ENCODE assay signal across 9 cellular contexts in genomic region chr16:49158029-49158642, GRCh38.
DNase-seq lines count a peak whose midpoint lies in the region; ATAC-seq, FAIRE-seq and TF ChIP-seq lines count a peak whose summit lies in the region.
"Had no signal": no experiment of that assay in that cellular context is flagged by ENCODE, and none has a peak within 500 bp of the region (broad histone marks: within the 10 kb centered on the region; RNA-seq: fewer than 3 reads in every experiment).

No MANE protein-coding gene starts in this region.

- peak in 3 of 4 donors; percentile 58 to 77 (median 64) for ATAC-seq in heart left ventricle
- no peak for ATAC-seq in Right ventricle myocardium inferior
- no peak for ATAC-seq in gastrocnemius medialis
- no peak for ATAC-seq in GM18861 (IDR thresholded peaks at IDR 0.05; ENCODE audit: unreplicated experiment)

- CTCF ChIA-PET in RWPE1 (lab: Yijun Ruan, JAX): interaction anchor here (0.6 kb wide), 1 partner anchor 726 kb away, joined by 5 read pairs; no protein-coding TSS in a partner anchor

- peak in 2 of 5 donors; percentile 21 to 25 for DNase-seq in heart left ventricle
- no peak for DNase-seq in Right ventricle myocardium inferior (ENCODE audit: missing footprints)
- DNase-seq in RWPE1 (ENCODE audit: low spot score): peak; percentile 57
- DNase-seq in fibroblast of peridontal ligament (ENCODE audit: extremely low read depth): peak; percentile 1
- DNase-seq in urothelium cell line (ENCODE audit: low spot score): peak; percentile 74
- no peak for DNase-seq in uterus
- DNase-seq in gastrocnemius medialis: no peak
- DNase-seq: CD4-positive, alpha-beta T cell had no signal

- POLR2A ChIA-PET in RWPE1 (lab: Yijun Ruan, JAX; ENCODE audit: low non-redundant PET): no interaction called here

- H3K27me3 ChIP-seq in heart left ventricle: no peaks in the 10 kb centered on the region
- H3K27me3 ChIP-seq in uterus: no peaks in the 10 kb centered on the region
- H3K27me3 ChIP-seq in gastrocnemius medialis: no peaks in the 10 kb centered on the region

- no peak overlapping the region for H3K4me3 ChIP-seq in heart left ventricle
- no peak overlapping the region for H3K4me3 ChIP-seq in uterus
- H3K4me3 ChIP-seq in gastrocnemius medialis: no peak overlapping the region

- no peaks in the 10 kb centered on the region for H3K4me1 ChIP-seq in heart left ventricle
- H3K4me1 ChIP-seq in uterus: no peaks in the 10 kb centered on the region
- no peaks in the 10 kb centered on the region for H3K4me1 ChIP-seq in gastrocnemius medialis

- WGBS in heart left ventricle, 4 donors: 14 to 28% (median 20%) methylated on average over 2 of the region's 2 CpGs

- TF ChIP-seq POLR2A in heart left ventricle (IDR thresholded peaks at IDR 0.05) (no peak), uterus (IDR thresholded peaks at IDR 0.05) (no peak), gastrocnemius medialis (IDR thresholded peaks at IDR 0.05) (no peak)

- H3K9me3 ChIP-seq in heart left ventricle: peaks cover 0 to 19% (median 2%) of the 10 kb centered on the region in 12 donors
- H3K9me3 ChIP-seq in uterus: no peaks in the 10 kb centered on the region
- peaks cover 0 to 5% (median 0%) of the 10 kb centered on the region in 3 donors for H3K9me3 ChIP-seq in gastrocnemius medialis

- FAIRE-seq in urothelium cell line (lab: Jason Lieb, UNC): no peak

- no peaks in the 10 kb centered on the region for H3K36me3 ChIP-seq in heart left ventricle
- H3K36me3 ChIP-seq in uterus: no peaks in the 10 kb centered on the region
- H3K36me3 ChIP-seq in gastrocnemius medialis: no peaks in the 10 kb centered on the region

- intact Hi-C loops in heart left ventricle (cut with DNase I): no loop called here
- intact Hi-C loops in Right ventricle myocardium inferior (cut with DNase I): no loop called here
- intact Hi-C loops in uterus (cut with DNase I; ENCODE audit: low total_unique reads): no loop called here
- intact Hi-C loops in gastrocnemius medialis (cut with DNase I; ENCODE audit: low total_unique reads): no loop called here

- TF ChIP-seq CTCF in heart left ventricle (IDR thresholded peaks at IDR 0.05): no peak
- TF ChIP-seq CTCF in RWPE1 (conservative IDR thresholded peaks at IDR 0.05; ENCODE audit: low read depth): no peak
- no peak for TF ChIP-seq CTCF in uterus (IDR thresholded peaks at IDR 0.05)
- no peak for TF ChIP-seq CTCF in gastrocnemius medialis (IDR thresholded peaks at IDR 0.05 in 4 of 5, conservative IDR thresholded peaks at IDR 0.05 in 1 of 5)

- in situ Hi-C loops in gastrocnemius medialis (cut with MboI; ENCODE audit: low sequenced_read_pairs in 4 of 4): no loop called here

- H3K27ac ChIP-seq in heart left ventricle (no peak overlapping the region), RWPE1 (no peak overlapping the region), uterus (no peak overlapping the region), gastrocnemius medialis (no peak overlapping the region)

Comparison
In these comparisons a context has a peak if more than half of its experiments do, and no peak if none do; other contexts are left out.
1. ATAC-seq: peak in heart left ventricle (3 of 4); none in Right ventricle myocardium inferior (single experiment), gastrocnemius medialis (0 of 2) and GM18861 (single experiment).
2. DNase-seq: peak in RWPE1 (single experiment), fibroblast of peridontal ligament (single experiment) and urothelium cell line (single experiment); none in Right ventricle myocardium inferior (single experiment), uterus (0 of 2) and gastrocnemius medialis (0 of 2).